In the genomic region with DNA sequence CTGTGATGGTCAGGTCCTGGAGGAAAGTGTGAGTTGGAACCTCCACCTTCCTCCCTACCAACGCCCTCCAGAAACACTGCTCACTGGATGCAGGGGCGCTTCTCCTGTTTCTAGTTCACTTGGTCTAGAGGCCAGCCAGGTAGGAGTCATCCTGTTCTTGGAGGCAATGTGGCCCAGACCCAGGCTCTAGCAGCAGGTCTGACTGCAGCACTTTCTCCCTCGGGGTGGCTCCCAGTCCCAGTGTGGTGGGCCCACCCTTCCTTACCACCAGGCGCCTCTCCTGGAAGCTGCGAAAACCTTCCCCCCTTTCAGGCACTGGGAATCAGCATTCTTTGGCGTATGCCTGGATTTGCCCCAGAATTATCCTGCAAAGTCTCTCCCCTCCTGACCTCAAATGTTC, we compare ENCODE assay signal across 16 cellular contexts.
DNase-seq lines count a peak whose midpoint lies in the region; ATAC-seq and TF ChIP-seq lines count a peak whose summit lies in the region.
"Had no signal": no experiment of that assay in that cellular context is flagged by ENCODE, and none has a peak within 500 bp of the region (broad histone marks: within the 10 kb centered on the region; RNA-seq: fewer than 3 reads in every experiment).

No MANE protein-coding gene starts in this region.

- peaks cover 0 to 6% of the 10 kb centered on the region in 2 donors for H3K9me3 ChIP-seq in neuronal stem cell (replicated peaks in 1 of 2; ENCODE audit: control insufficient read depth in 2 of 2, insufficient read depth in 1 of 2, low read depth in 1 of 2, low read length in 2 of 2)
- H3K9me3 ChIP-seq: A549, Caco-2 had no signal

- no CpG with 5 or more reads among the region's 6 CpGs for WGBS in neuronal stem cell (ENCODE audit: extremely low coverage in 2 of 2, insufficient read length in 2 of 2, insufficient replicate concordance in 1 of 2), 2 donors

- peaks cover 11% of the 10 kb centered on the region for H3K27me3 Mint-ChIP-seq in glutamatergic neuron (ENCODE audit: unreplicated experiment)

- no peak overlapping the region for H3K4me2 ChIP-seq in neuronal stem cell (ENCODE audit: insufficient read depth, low read length, poor library complexity, severe bottlenecking)
- H3K4me2 ChIP-seq: A549 had no signal

- H3K14ac ChIP-seq in neuronal stem cell (ENCODE audit: low read length), result no peak overlapping the region

- H2AK5ac ChIP-seq in neuronal stem cell (ENCODE audit: low read depth, low read length), result peak overlapping the region; percentile 38

- H3K27ac ChIP-seq in neuronal stem cell (replicated peaks; ENCODE audit: low read length), result peak overlapping the region; percentile 88
- H3K27ac ChIP-seq: 22Rv1, A549, C4-2B had no signal

- H4K91ac ChIP-seq in neuronal stem cell (ENCODE audit: low read depth, low read length, poor library complexity), result peak overlapping the region; percentile 44

- H2BK15ac ChIP-seq in neuronal stem cell (ENCODE audit: low read length), result no peak overlapping the region

- H3K18ac ChIP-seq in neuronal stem cell (ENCODE audit: low read length), result peak overlapping the region; percentile 74

- H3K27ac Mint-ChIP-seq in glutamatergic neuron (ENCODE audit: unreplicated experiment), result peak overlapping the region; percentile 98
- H3K27ac Mint-ChIP-seq: CD4-positive, alpha-beta T cell; H9 had no signal

- H3K4me1 ChIP-seq in neuronal stem cell (ENCODE audit: control insufficient read depth in 2 of 2, insufficient read depth in 1 of 2, low read depth in 1 of 2, low read length in 2 of 2), result peaks cover 37 to 48% of the 10 kb centered on the region in 2 donors
- H3K4me1 ChIP-seq: A549, Caco-2 had no signal

- peak overlapping the region; percentile 61 for H3K4me3 Mint-ChIP-seq in glutamatergic neuron (ENCODE audit: unreplicated experiment)
- H3K4me3 Mint-ChIP-seq: CD4-positive, alpha-beta T cell; H9 had no signal

- TF ChIP-seq CTCF in glutamatergic neuron (IDR thresholded peaks at IDR 0.05; ENCODE audit: partially characterized antibody, unreplicated experiment), result no peak

- H2BK5ac ChIP-seq in neuronal stem cell (ENCODE audit: low read length), result peak overlapping the region; percentile 85

- no peaks in the 10 kb centered on the region for H3K27me3 ChIP-seq in neuronal stem cell (ENCODE audit: control insufficient read depth in 3 of 3, insufficient read depth in 3 of 3, low read depth in 1 of 3, low read length in 3 of 3)

- no peaks in the 10 kb centered on the region for H3K36me3 Mint-ChIP-seq in glutamatergic neuron (ENCODE audit: unreplicated experiment)

- peak; percentile 36 for DNase-seq in DMS79 treated with DMSO at 0.1 percent for 48 hours (lab: John Stamatoyannopoulos, UW)
- DNase-seq in DMS79 (lab: John Stamatoyannopoulos, UW), result no peak
- DNase-seq in glutamatergic neuron, result peak; percentile 20
- no peak for DNase-seq in neuronal stem cell (ENCODE audit: low spot score)
- DNase-seq in effector CD4-positive, alpha-beta T cell, result no peak
- DNase-seq in NCI-H748 treated with DMSO at 0.1 percent for 48 hours (lab: John Stamatoyannopoulos, UW), result no peak
- DNase-seq: AML-193; Caco-2; CD4-positive, alpha-beta T cell; GF-D8; H9; IMR-90 had no signal

- H3K9ac ChIP-seq in neuronal stem cell (ENCODE audit: low read depth, low read length, poor library complexity), result peak overlapping the region; percentile 46

- no peak overlapping the region for H2AFZ ChIP-seq in neuronal stem cell (ENCODE audit: low read length)

- no peak for ATAC-seq in GM21576 (IDR thresholded peaks at IDR 0.05; ENCODE audit: unreplicated experiment)
- ATAC-seq: A549 had no signal

- H2BK12ac ChIP-seq in neuronal stem cell (ENCODE audit: low read length), result no peak overlapping the region

- no peak overlapping the region for H4K8ac ChIP-seq in neuronal stem cell (ENCODE audit: low read depth, low read length)

- H3K36me3 ChIP-seq in neuronal stem cell (replicated peaks in 1 of 2; ENCODE audit: control insufficient read depth in 2 of 2, insufficient read depth in 2 of 2, low read length in 2 of 2), result no peaks in the 10 kb centered on the region

- H3K4me1 Mint-ChIP-seq in glutamatergic neuron (ENCODE audit: low read depth, unreplicated experiment), result peaks cover 66% of the 10 kb centered on the region

- no peak overlapping the region for H3K23ac ChIP-seq in neuronal stem cell (ENCODE audit: low read depth, low read length, poor library complexity)

- H3K79me1 ChIP-seq in neuronal stem cell (ENCODE audit: low read depth, low read length), result no peaks in the 10 kb centered on the region

- no peak overlapping the region for H3K4ac ChIP-seq in neuronal stem cell (ENCODE audit: low read length)

- peak overlapping the region; percentile 49 for H2BK120ac ChIP-seq in neuronal stem cell (ENCODE audit: low read depth, low read length)

- H3K9me3 Mint-ChIP-seq in glutamatergic neuron (ENCODE audit: unreplicated experiment), result peaks cover 15% of the 10 kb centered on the region
- H3K9me3 Mint-ChIP-seq: CD4-positive, alpha-beta T cell; H9 had no signal

- H3K4me3 ChIP-seq in neuronal stem cell (ENCODE audit: low read length in 2 of 2), result no peak overlapping the region
- H3K4me3 ChIP-seq: A549 had no signal

Comparison
In these comparisons a context has a peak if more than half of its experiments do, and no peak if none do; other contexts are left out.
1. DNase-seq: peak in DMS79 treated with DMSO at 0.1 percent for 48 hours (single experiment) and glutamatergic neuron (single experiment); none in DMS79 (single experiment), neuronal stem cell (single experiment), effector CD4-positive, alpha-beta T cell (single experiment) and NCI-H748 treated with DMSO at 0.1 percent for 48 hours (single experiment).